ENCODE assay signal across 19 cellular contexts in the genomic region with DNA sequence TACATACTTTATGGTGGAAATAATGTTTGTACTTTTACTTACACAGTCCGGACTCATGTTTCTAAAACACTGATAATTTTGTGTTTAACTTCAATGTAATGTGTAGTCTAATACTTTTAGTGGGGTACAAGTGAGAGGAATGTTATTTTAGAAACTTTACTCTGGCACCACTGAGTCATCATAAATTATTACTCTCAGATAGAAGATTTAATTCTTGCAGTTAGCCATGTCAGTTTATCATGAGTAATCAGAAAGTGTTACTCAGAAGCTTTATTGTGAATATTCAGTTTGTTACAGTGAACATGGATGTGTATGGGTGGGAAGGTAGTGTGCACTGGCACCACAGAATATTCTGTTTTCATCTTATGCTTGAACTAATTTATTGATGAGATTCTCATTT. TPM values are rescaled to one million over a fixed set of nuclear protein-coding genes. Genes with fewer than 3 reads are reported as not detected.
DNase-seq lines count a peak whose midpoint lies in the region; ATAC-seq, FAIRE-seq and TF ChIP-seq lines count a peak whose summit lies in the region.
"Had no signal": no experiment of that assay in that cellular context is flagged by ENCODE, and none has a peak within 500 bp of the region (broad histone marks: within the 10 kb centered on the region; RNA-seq: fewer than 3 reads in every experiment).

No MANE protein-coding gene starts in this region.

- BruUV-seq in endothelial cell of umbilical vein (replicated peaks; lab: Mats Ljungman, UMichigan): no TSS peak

- H3K27me3 ChIP-seq in endothelial cell of umbilical vein (ENCODE audit: control insufficient read depth in 2 of 2, insufficient read depth in 2 of 2, low read length in 2 of 2) (no peaks in the 10 kb centered on the region), lower lobe of right lung (ENCODE audit: low read depth) (no peaks in the 10 kb centered on the region)

- peak; percentile 74 for FAIRE-seq in RCC 7860 (lab: Jason Lieb, UNC)
- FAIRE-seq in endothelial cell of umbilical vein (lab: Jason Lieb, UNC): no peak

- POLR2A ChIA-PET in endothelial cell of umbilical vein (lab: Charles Lee): no interaction called here

- H4K20me1 ChIP-seq in endothelial cell of umbilical vein (replicated peaks; ENCODE audit: control insufficient read depth, extremely low read depth, insufficient read depth, low read length): no peaks in the 10 kb centered on the region

- H2AFZ ChIP-seq in endothelial cell of umbilical vein (ENCODE audit: low read depth, low read length): no peak overlapping the region

- H3K27ac ChIP-seq in endothelial cell of umbilical vein (ENCODE audit: insufficient read depth, low read depth, low read length): no peak overlapping the region
- no peak overlapping the region for H3K27ac ChIP-seq in lower lobe of right lung

- H3K4me1 ChIP-seq in endothelial cell of umbilical vein (ENCODE audit: control insufficient read depth, extremely low read depth, insufficient read depth, low read length) (peaks cover 6% of the 10 kb centered on the region), lower lobe of right lung (no peaks in the 10 kb centered on the region)

- ATAC-seq in HG03039 (IDR thresholded peaks at IDR 0.05; ENCODE audit: unreplicated experiment): no peak
- no peak for ATAC-seq in lower lobe of right lung
- ATAC-seq: activated CD8-positive, alpha-beta memory T cell treated with anti-CD3 and anti-CD28 coated beads, Interleukin-2, amount 10 ng/mL, durations not matched to agents 7 days and 5 days; Panc1; sciatic nerve; stimulated activated naive B cell treated with anti-CD40 and anti-IgM and Interleukin-4, amounts not matched to agents 10 μg/mL and 1 μg/mL and 100 μg/mL, for 72 hours; T-cell had no signal

- H3K9ac ChIP-seq in endothelial cell of umbilical vein (replicated peaks; ENCODE audit: extremely low read depth, insufficient read depth, low read length): peak overlapping the region; percentile 6

- no peak overlapping the region for H3K4me3 ChIP-seq in endothelial cell of umbilical vein (replicated peaks in 1 of 3; ENCODE audit: insufficient read depth in 1 of 3, low read depth in 1 of 3, low read length in 3 of 3)
- no peak overlapping the region for H3K4me3 ChIP-seq in lower lobe of right lung
- H3K4me3 ChIP-seq: lung had no signal

- H3K9me3 ChIP-seq in endothelial cell of umbilical vein (replicated peaks; ENCODE audit: control insufficient read depth, insufficient read depth, low read length) (no peaks in the 10 kb centered on the region), lower lobe of right lung (no peaks in the 10 kb centered on the region)

- no peaks in the 10 kb centered on the region for H3K79me2 ChIP-seq in endothelial cell of umbilical vein (ENCODE audit: control insufficient read depth, insufficient read depth, low read length)

- TF ChIP-seq POLR2A in endothelial cell of umbilical vein (IDR thresholded peaks at IDR 0.05; ENCODE audit: low read depth, low read length): no peak

- CTCF ChIA-PET in endothelial cell of umbilical vein (lab: Charles Lee): interaction anchor here (0.6 to 1.5 kb wide), 5 partner anchors 18 to 193 kb away, joined by 3 to 4 read pairs (median 3); no protein-coding TSS in a partner anchor

- H3K4me2 ChIP-seq in endothelial cell of umbilical vein (ENCODE audit: insufficient read depth, low read length): peak overlapping the region; percentile 4

- no peak for TF ChIP-seq CTCF in endothelial cell of umbilical vein (IDR thresholded peaks at IDR 0.05; ENCODE audit: extremely low read depth in 1 of 2, insufficient read depth in 1 of 2, low read depth in 1 of 2, low read length in 2 of 2)
- no peak for TF ChIP-seq CTCF in lower lobe of right lung (IDR thresholded peaks at IDR 0.05)

- intact Hi-C loops in endothelial cell of umbilical vein (cut with micrococcal nuclease) (no loop called here), lower lobe of right lung (cut with DNase I) (no loop called here)

- DNase-seq in Daoy (ENCODE audit: low read depth) (peak; percentile 20), RCC 7860 (ENCODE audit: low spot score) (no peak), endothelial cell of umbilical vein (ENCODE audit: low read depth, low spot score) (peak; percentile 55), non-pigmented ciliary epithelial cell (ENCODE audit: low read depth) (peak; percentile 5), foreskin melanocyte (no peak), islet precursor cell (no peak), lower lobe of right lung (no peak)
- DNase-seq: activated B cell treated with CpG ODN at 0.5 μM for 24 hours; activated CD8-positive, alpha-beta memory T cell treated with anti-CD3 and anti-CD28 coated beads, Interleukin-2, amount 10 ng/mL, durations not matched to agents 7 days and 5 days; activated naive CD4-positive, alpha-beta T cell; caudate nucleus; NCI-H1436 treated with DMSO at 0.1 percent for 48 hours; NCI-H526; stimulated activated naive B cell treated with anti-CD40 and anti-IgM and Interleukin-4, amounts not matched to agents 10 μg/mL and 1 μg/mL and 100 μg/mL, for 72 hours; T-cell had no signal

- H3K36me3 ChIP-seq in endothelial cell of umbilical vein (ENCODE audit: control insufficient read depth in 2 of 2, extremely low read depth in 1 of 2, insufficient read depth in 2 of 2, low read length in 2 of 2) (no peaks in the 10 kb centered on the region), lower lobe of right lung (no peaks in the 10 kb centered on the region)

- no peaks in the 10 kb centered on the region for H3K9me1 ChIP-seq in endothelial cell of umbilical vein (replicated peaks; ENCODE audit: control insufficient read depth, extremely low read depth, insufficient read depth, low read length)

- dilution Hi-C loops in endothelial cell of umbilical vein (cut with MboI; ENCODE audit: extremely low pct_ligation_motif_present, low sequenced_read_pairs): no loop called here

TF ChIP-seq in endothelial cell of umbilical vein, 7 proteins besides CTCF, POLR2A, EP300 and RAD21:
- TF ChIP-seq FOS (IDR thresholded peaks at IDR 0.05; ENCODE audit: borderline replicate concordance, insufficient read depth, low read length) (peak; percentile 32), POLR2AphosphoS5 (IDR thresholded peaks at IDR 0.05; ENCODE audit: insufficient read depth, low read depth, low read length) (no peak)

RNA-seq across cellular contexts. Expression of a gene that starts 20.0 kb away (rescaled TPM):
- total RNA-seq in Daoy (2014; rRNA removed; shearing (Covaris generic)): not detected in 2 replicates
- not detected in 2 replicates for total RNA-seq in endothelial cell of umbilical vein
- polyA plus RNA-seq in endothelial cell of umbilical vein: not detected in 2 replicates
- not detected in 2 replicates for polyA plus RNA-seq in endothelial cell of umbilical vein (2011; cell fraction: cytosol; rRNA removed)
- not detected in 2 replicates for polyA plus RNA-seq in endothelial cell of umbilical vein (2011; cell fraction: nucleus; rRNA removed)
- polyA plus RNA-seq in endothelial cell of umbilical vein (2012): not detected in 2 replicates
- not detected in 2 replicates for polyA minus RNA-seq in endothelial cell of umbilical vein
- not detected for polyA minus RNA-seq in endothelial cell of umbilical vein (2011; cell fraction: cytosol; rRNA and poly(A)+ RNA removed)
- not detected in 2 replicates for polyA minus RNA-seq in endothelial cell of umbilical vein (2011; cell fraction: nucleus; rRNA and poly(A)+ RNA removed)
- total RNA-seq in lower lobe of right lung: 15.3 TPM
- total RNA-seq: activated B cell treated with CpG ODN at 0.5 μM for 24 hours; activated CD8-positive, alpha-beta memory T cell treated with anti-CD3 and anti-CD28 coated beads, Interleukin-2, amount 10 ng/mL, durations not matched to agents 7 days and 5 days had no signal

RNA-seq across cellular contexts. Expression of a gene that starts 39.9 kb away (rescaled TPM):
- not detected in 2 replicates for total RNA-seq in Daoy (2014; rRNA removed; shearing (Covaris generic))
- total RNA-seq in endothelial cell of umbilical vein: not detected in 2 replicates
- not detected in 2 replicates for polyA plus RNA-seq in endothelial cell of umbilical vein
- not detected in 2 replicates for polyA plus RNA-seq in endothelial cell of umbilical vein (2011; cell fraction: cytosol; rRNA removed)
- not detected in 2 replicates for polyA plus RNA-seq in endothelial cell of umbilical vein (2011; cell fraction: nucleus; rRNA removed)
- polyA plus RNA-seq in endothelial cell of umbilical vein (2012): 0.07 and 0.08 TPM in 2 replicates
- polyA minus RNA-seq in endothelial cell of umbilical vein: not detected in 2 replicates
- not detected for polyA minus RNA-seq in endothelial cell of umbilical vein (2011; cell fraction: cytosol; rRNA and poly(A)+ RNA removed)
- polyA minus RNA-seq in endothelial cell of umbilical vein (2011; cell fraction: nucleus; rRNA and poly(A)+ RNA removed): not detected in 2 replicates
- 4.1 TPM for total RNA-seq in lower lobe of right lung
- total RNA-seq: activated B cell treated with CpG ODN at 0.5 μM for 24 hours; activated CD8-positive, alpha-beta memory T cell treated with anti-CD3 and anti-CD28 coated beads, Interleukin-2, amount 10 ng/mL, durations not matched to agents 7 days and 5 days; T-cell had no signal

RNA-seq across cellular contexts. Expression of a gene that starts 58.6 kb away (rescaled TPM):
- total RNA-seq in Daoy (2014; rRNA removed; shearing (Covaris generic)): 7.6 and 12.7 TPM in 2 replicates
- total RNA-seq in endothelial cell of umbilical vein (8.7 and 12.0 TPM in 2 replicates), lower lobe of right lung (4.3 TPM)
- 1.2 and 1.3 TPM in 2 replicates for polyA plus RNA-seq in endothelial cell of umbilical vein
- polyA plus RNA-seq in endothelial cell of umbilical vein (2011; cell fraction: cytosol; rRNA removed): 2.7 and 3.7 TPM in 2 replicates
- polyA plus RNA-seq in endothelial cell of umbilical vein (2011; cell fraction: nucleus; rRNA removed): 2.2 and 3.7 TPM in 2 replicates
- 3.3 and 10.0 TPM in 2 replicates for polyA plus RNA-seq in endothelial cell of umbilical vein (2012)
- 1.2 and 1.4 TPM in 2 replicates for polyA minus RNA-seq in endothelial cell of umbilical vein
- 4.8 TPM for polyA minus RNA-seq in endothelial cell of umbilical vein (2011; cell fraction: cytosol; rRNA and poly(A)+ RNA removed)
- 7.3 and 12.5 TPM in 2 replicates for polyA minus RNA-seq in endothelial cell of umbilical vein (2011; cell fraction: nucleus; rRNA and poly(A)+ RNA removed)

RNA-seq across cellular contexts. Expression of a gene that starts 59.2 kb away (rescaled TPM):
- 31.9 and 44.3 TPM in 2 replicates for total RNA-seq in Daoy (2014; rRNA removed; shearing (Covaris generic))
- total RNA-seq in endothelial cell of umbilical vein (36.1 and 41.6 TPM in 2 replicates), lower lobe of right lung (38.5 TPM)
- 5.1 and 5.6 TPM in 2 replicates for polyA plus RNA-seq in endothelial cell of umbilical vein
- polyA plus RNA-seq in endothelial cell of umbilical vein (2011; cell fraction: cytosol; rRNA removed): 8.6 and 9.1 TPM in 2 replicates
- polyA plus RNA-seq in endothelial cell of umbilical vein (2011; cell fraction: nucleus; rRNA removed): 36.4 and 53.0 TPM in 2 replicates
- 27.1 and 39.0 TPM in 2 replicates for polyA plus RNA-seq in endothelial cell of umbilical vein (2012)
- 25.4 and 27.6 TPM in 2 replicates for polyA minus RNA-seq in endothelial cell of umbilical vein
- 26.7 TPM for polyA minus RNA-seq in endothelial cell of umbilical vein (2011; cell fraction: cytosol; rRNA and poly(A)+ RNA removed)
- 35.3 and 54.0 TPM in 2 replicates for polyA minus RNA-seq in endothelial cell of umbilical vein (2011; cell fraction: nucleus; rRNA and poly(A)+ RNA removed)

Comparison
In these comparisons a context has a peak if more than half of its experiments do, and no peak if none do; other contexts are left out.
1. DNase-seq: peak in Daoy (single experiment), endothelial cell of umbilical vein (single experiment) and non-pigmented ciliary epithelial cell (single experiment); none in RCC 7860 (single experiment), foreskin melanocyte (single experiment), islet precursor cell (single experiment) and lower lobe of right lung (single experiment).
2. RNA of a gene that starts 20.0 kb away (total RNA-seq): 15.3 TPM in lower lobe of right lung (single experiment); not detected in Daoy and not detected in endothelial cell of umbilical vein; every median in the first group is over 10 times any median in the second.